ENCODE assay signal across 10 cellular contexts in the genomic region with DNA sequence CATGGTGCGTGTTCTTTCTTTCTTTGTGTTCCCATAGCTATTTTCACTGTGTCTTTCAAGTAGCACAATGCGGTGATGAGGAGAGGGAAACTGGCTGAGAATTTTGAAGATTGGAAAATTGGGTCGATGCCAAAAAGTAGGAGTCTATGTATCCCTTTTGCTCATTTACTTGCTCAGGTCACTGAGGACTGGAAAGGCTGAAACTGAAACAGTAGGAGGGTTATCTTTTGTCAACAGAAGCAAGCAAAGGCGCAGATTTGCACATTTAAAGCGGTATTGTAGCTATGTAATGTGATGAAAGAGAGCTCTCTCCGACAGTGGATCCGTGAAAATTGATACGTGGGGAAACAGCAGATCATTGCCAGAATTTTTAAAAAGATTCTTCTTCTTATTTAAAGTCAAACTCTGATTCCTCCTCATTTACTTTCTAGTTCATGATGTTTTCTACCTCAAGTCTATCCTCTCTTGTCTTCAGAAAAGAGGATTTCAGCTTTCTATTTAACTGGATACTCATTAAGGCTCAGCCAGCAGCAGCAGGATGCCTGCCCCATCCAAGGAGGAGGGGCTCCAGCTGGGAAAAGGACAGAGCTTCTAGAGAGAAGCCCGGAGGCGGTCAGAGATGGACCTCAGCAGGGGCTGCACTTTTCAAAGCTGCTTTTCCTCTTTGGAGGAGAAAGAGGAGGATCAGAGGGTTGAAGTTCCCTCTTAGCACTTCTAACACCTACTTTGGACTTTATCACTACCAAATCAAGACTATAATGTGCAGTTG. TPM values are rescaled to one million over a fixed set of nuclear protein-coding genes. Genes with fewer than 3 reads are reported as not detected.
DNase-seq lines count a peak whose midpoint lies in the region; TF ChIP-seq lines count a peak whose summit lies in the region.
"Had no signal": no experiment of that assay in that cellular context is flagged by ENCODE, and none has a peak within 500 bp of the region (broad histone marks: within the 10 kb centered on the region; RNA-seq: fewer than 3 reads in every experiment).

No MANE protein-coding gene starts in this region.

- H3K4me1 ChIP-seq in ES-I3 (ENCODE audit: insufficient read depth, low read length), result peaks cover 15% of the 10 kb centered on the region; the same call in 1 of the 2 replicates

- peak overlapping the region; percentile 40; the same call in 1 of the 2 replicates for H3K9ac ChIP-seq in ES-I3 (ENCODE audit: low read depth, low read length)

- TF ChIP-seq CTCF in fibroblast of the aortic adventitia (IDR thresholded peaks at IDR 0.05; ENCODE audit: insufficient read depth, low read length), result no peak
- no peak for TF ChIP-seq CTCF in GM10266 (IDR thresholded peaks at IDR 0.05; ENCODE audit: control insufficient read depth, insufficient read depth, low read depth, missing control alignments)

- H3K4me3 ChIP-seq in fibroblast of the aortic adventitia (ENCODE audit: low read depth, low read length), result no peak overlapping the region

- DNase-seq in NCI-H748 treated with DMSO at 0.1 percent for 48 hours (lab: John Stamatoyannopoulos, UW) (peak; percentile 72), fibroblast of the aortic adventitia (ENCODE audit: low read depth) (peak; percentile 40), occipital lobe (lab: John Stamatoyannopoulos, UW) (peak; percentile 5), glomerular visceral epithelial cell (ENCODE audit: extremely low spot score) (no peak), GM10266 (ENCODE audit: extremely low spot score) (no peak), A172 (ENCODE audit: low spot score) (no peak), DMS53 (lab: John Stamatoyannopoulos, UW) (no peak)
- DNase-seq: DMS153, NCI-H187 had no signal

- H3K9me3 ChIP-seq in ES-I3 (ENCODE audit: control insufficient read depth, insufficient read depth, low read length), result no peaks in the 10 kb centered on the region

- H3K36me3 ChIP-seq in ES-I3 (ENCODE audit: insufficient read depth, low read length), result no peaks in the 10 kb centered on the region

RNA-seq across cellular contexts. Expression of gene FYN, which starts 15.9 kb away (rescaled TPM):
- total RNA-seq in fibroblast of the aortic adventitia (ENCODE audit: low replicate concordance) (91.9 and 137 TPM in 2 replicates), occipital lobe (246 TPM)
- 26.0 and 26.6 TPM in 2 replicates for total RNA-seq in A172 (2014; rRNA removed; shearing (Covaris generic))

Comparison
In these comparisons a context has a peak if more than half of its experiments do, and no peak if none do; other contexts are left out.
1. DNase-seq: peak in NCI-H748 treated with DMSO at 0.1 percent for 48 hours (single experiment), fibroblast of the aortic adventitia (single experiment) and occipital lobe (single experiment); none in glomerular visceral epithelial cell (single experiment), GM10266 (single experiment), A172 (single experiment) and DMS53 (single experiment).